1 cellular context compared by ENCODE assay signal in the genomic region with DNA sequence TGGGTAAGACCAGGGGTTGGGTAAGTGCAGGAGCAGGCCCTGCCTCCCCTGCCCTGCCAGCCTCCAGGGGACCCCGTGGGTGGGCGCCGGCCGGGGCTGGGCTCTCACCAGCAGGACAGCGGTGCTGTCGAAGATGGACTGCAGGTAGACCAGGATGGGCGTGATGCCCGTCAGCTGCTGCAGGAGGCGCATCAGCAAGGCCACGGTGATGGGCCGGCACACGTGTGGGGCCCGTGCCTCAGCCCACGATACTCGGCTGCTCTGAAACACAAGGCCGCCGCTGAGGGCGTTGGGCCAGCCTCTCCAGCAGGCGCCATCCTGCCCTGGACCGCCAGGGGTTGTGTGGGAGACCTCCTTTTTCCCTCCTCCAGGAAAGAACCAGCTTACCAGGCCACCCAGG.
TF ChIP-seq lines count a peak whose summit lies in the region.

No MANE protein-coding gene starts in this region.

TF ChIP-seq in GM12878, 131 proteins besides CTCF, POLR2A, EP300 and RAD21:
- no peak for TF ChIP-seq ZNF384 (IDR thresholded peaks at IDR 0.05; ENCODE audit: borderline replicate concordance, low read depth, low read length)
- no peak for TF ChIP-seq FOXK2 (IDR thresholded peaks at IDR 0.05)
- no peak for TF ChIP-seq FOS (IDR thresholded peaks at IDR 0.05; ENCODE audit: borderline replicate concordance, extremely low read depth, insufficient read length)
- no peak for TF ChIP-seq STAT1 (conservative IDR thresholded peaks at IDR 0.05)
- no peak for TF ChIP-seq CBFB (IDR thresholded peaks at IDR 0.05; ENCODE audit: low read depth)
- TF ChIP-seq, protein P1, sequence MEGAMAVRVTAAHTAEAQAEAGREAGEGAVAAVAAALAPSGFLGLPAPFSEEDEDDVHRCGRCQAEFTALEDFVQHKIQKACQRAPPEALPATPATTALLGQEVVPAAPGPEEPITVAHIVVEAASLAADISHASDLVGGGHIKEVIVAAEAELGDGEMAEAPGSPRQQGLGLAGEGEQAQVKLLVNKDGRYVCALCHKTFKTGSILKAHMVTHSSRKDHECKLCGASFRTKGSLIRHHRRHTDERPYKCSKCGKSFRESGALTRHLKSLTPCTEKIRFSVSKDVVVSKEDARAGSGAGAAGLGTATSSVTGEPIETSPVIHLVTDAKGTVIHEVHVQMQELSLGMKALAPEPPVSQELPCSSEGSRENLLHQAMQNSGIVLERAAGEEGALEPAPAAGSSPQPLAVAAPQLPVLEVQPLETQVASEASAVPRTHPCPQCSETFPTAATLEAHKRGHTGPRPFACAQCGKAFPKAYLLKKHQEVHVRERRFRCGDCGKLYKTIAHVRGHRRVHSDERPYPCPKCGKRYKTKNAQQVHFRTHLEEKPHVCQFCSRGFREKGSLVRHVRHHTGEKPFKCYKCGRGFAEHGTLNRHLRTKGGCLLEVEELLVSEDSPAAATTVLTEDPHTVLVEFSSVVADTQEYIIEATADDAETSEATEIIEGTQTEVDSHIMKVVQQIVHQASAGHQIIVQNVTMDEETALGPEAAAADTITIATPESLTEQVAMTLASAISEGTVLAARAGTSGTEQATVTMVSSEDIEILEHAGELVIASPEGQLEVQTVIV (IDR thresholded peaks at IDR 0.05; ENCODE audit: borderline replicate concordance, partially characterized antibody), result no peak
- no peak for TF ChIP-seq SRF (IDR thresholded peaks at IDR 0.05; ENCODE audit: low read depth in 2 of 2, low read length in 2 of 2)
- no peak for TF ChIP-seq CBX5 (IDR thresholded peaks at IDR 0.05; ENCODE audit: low read depth)
- TF ChIP-seq, protein P2, sequence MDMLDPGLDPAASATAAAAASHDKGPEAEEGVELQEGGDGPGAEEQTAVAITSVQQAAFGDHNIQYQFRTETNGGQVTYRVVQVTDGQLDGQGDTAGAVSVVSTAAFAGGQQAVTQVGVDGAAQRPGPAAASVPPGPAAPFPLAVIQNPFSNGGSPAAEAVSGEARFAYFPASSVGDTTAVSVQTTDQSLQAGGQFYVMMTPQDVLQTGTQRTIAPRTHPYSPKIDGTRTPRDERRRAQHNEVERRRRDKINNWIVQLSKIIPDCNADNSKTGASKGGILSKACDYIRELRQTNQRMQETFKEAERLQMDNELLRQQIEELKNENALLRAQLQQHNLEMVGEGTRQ (IDR thresholded peaks at IDR 0.05; ENCODE audit: borderline replicate concordance, low read depth, low read length), result no peak
- TF ChIP-seq NFXL1 (IDR thresholded peaks at IDR 0.05; ENCODE audit: borderline replicate concordance), result no peak
- no peak for TF ChIP-seq POU2F2 (IDR thresholded peaks at IDR 0.05; ENCODE audit: borderline replicate concordance, low read depth, low read length)
- TF ChIP-seq ATF7 (IDR thresholded peaks at IDR 0.05; ENCODE audit: low read depth), result no peak
- TF ChIP-seq PAX8 (IDR thresholded peaks at IDR 0.05), result no peak
- no peak for TF ChIP-seq CHD1 (IDR thresholded peaks at IDR 0.05; ENCODE audit: low read depth, low read length)
- TF ChIP-seq TAF1 (IDR thresholded peaks at IDR 0.05; ENCODE audit: borderline replicate concordance, low read depth, low read length), result no peak
- TF ChIP-seq, protein P3, sequence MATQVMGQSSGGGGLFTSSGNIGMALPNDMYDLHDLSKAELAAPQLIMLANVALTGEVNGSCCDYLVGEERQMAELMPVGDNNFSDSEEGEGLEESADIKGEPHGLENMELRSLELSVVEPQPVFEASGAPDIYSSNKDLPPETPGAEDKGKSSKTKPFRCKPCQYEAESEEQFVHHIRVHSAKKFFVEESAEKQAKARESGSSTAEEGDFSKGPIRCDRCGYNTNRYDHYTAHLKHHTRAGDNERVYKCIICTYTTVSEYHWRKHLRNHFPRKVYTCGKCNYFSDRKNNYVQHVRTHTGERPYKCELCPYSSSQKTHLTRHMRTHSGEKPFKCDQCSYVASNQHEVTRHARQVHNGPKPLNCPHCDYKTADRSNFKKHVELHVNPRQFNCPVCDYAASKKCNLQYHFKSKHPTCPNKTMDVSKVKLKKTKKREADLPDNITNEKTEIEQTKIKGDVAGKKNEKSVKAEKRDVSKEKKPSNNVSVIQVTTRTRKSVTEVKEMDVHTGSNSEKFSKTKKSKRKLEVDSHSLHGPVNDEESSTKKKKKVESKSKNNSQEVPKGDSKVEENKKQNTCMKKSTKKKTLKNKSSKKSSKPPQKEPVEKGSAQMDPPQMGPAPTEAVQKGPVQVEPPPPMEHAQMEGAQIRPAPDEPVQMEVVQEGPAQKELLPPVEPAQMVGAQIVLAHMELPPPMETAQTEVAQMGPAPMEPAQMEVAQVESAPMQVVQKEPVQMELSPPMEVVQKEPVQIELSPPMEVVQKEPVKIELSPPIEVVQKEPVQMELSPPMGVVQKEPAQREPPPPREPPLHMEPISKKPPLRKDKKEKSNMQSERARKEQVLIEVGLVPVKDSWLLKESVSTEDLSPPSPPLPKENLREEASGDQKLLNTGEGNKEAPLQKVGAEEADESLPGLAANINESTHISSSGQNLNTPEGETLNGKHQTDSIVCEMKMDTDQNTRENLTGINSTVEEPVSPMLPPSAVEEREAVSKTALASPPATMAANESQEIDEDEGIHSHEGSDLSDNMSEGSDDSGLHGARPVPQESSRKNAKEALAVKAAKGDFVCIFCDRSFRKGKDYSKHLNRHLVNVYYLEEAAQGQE (IDR thresholded peaks at IDR 0.05; ENCODE audit: low read depth, low read length), result no peak
- no peak for TF ChIP-seq POLR2AphosphoS2 (IDR thresholded peaks at IDR 0.05; ENCODE audit: low read depth, low read length)
- no peak for TF ChIP-seq NRF1 (conservative IDR thresholded peaks at IDR 0.05; ENCODE audit: low read depth, low read length)
- TF ChIP-seq, protein P4, sequence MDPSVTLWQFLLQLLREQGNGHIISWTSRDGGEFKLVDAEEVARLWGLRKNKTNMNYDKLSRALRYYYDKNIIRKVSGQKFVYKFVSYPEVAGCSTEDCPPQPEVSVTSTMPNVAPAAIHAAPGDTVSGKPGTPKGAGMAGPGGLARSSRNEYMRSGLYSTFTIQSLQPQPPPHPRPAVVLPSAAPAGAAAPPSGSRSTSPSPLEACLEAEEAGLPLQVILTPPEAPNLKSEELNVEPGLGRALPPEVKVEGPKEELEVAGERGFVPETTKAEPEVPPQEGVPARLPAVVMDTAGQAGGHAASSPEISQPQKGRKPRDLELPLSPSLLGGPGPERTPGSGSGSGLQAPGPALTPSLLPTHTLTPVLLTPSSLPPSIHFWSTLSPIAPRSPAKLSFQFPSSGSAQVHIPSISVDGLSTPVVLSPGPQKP (IDR thresholded peaks at IDR 0.05; ENCODE audit: low read depth, low read length), result no peak
- TF ChIP-seq ASH2L (IDR thresholded peaks at IDR 0.05; ENCODE audit: borderline replicate concordance, low read depth), result no peak
